In the genomic region with DNA sequence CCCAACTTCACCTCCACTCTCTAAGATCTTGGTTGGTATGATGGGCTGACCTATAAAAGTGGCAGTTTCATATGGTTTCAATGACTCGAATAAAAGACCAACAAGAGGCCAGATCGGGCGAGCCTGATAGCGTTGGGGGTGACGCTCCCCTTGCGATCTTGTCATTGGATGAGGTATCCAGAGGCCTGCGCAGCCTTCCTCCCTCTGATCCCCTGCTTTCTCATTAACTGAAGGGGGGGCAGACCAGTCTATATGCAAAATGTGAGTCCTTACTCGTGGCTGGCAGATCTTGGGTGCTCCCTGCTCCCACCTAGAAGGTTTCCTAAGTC, we compare ENCODE assay signal across 12 cellular contexts. TPM values are rescaled to one million over a fixed set of nuclear protein-coding genes. Genes with fewer than 3 reads are reported as not detected.
A peak's percentile ranks its signal among the peaks of the same experiment; 100 is the strongest.
DNase-seq lines count a peak whose midpoint lies in the region; ATAC-seq, FAIRE-seq and TF ChIP-seq lines count a peak whose summit lies in the region.
"Had no signal": no experiment of that assay in that cellular context is flagged by ENCODE, and none has a peak within 500 bp of the region (broad histone marks: within the 10 kb centered on the region; RNA-seq: fewer than 3 reads in every experiment).

No MANE protein-coding gene starts in this region.

- no peak for DNase-seq in keratinocyte (ENCODE audit: low read depth, low spot score)
- no peak for DNase-seq in gastrocnemius medialis
- DNase-seq in Karpas-422: no peak
- no peak for DNase-seq in tibial artery
- no peak for DNase-seq in NCI-H82 treated with DMSO at 0.1 percent for 48 hours (lab: John Stamatoyannopoulos, UW; ENCODE audit: unreplicated experiment)
- DNase-seq: NCI-H1694 treated with DMSO at 0.1 percent for 48 hours had no signal

- TF ChIP-seq CTCF in keratinocyte (optimal IDR thresholded peaks at IDR 0.05 in 1 of 3, IDR thresholded peaks at IDR 0.05 in 1 of 3, conservative IDR thresholded peaks at IDR 0.05 in 1 of 3; ENCODE audit: extremely low read depth in 1 of 3, insufficient read depth in 2 of 3, low read length in 3 of 3) (no peak), gastrocnemius medialis (IDR thresholded peaks at IDR 0.05 in 4 of 5, conservative IDR thresholded peaks at IDR 0.05 in 1 of 5) (no peak), tibial artery (IDR thresholded peaks at IDR 0.05) (no peak)

- no peaks in the 10 kb centered on the region for H3K79me2 ChIP-seq in keratinocyte (ENCODE audit: control insufficient read depth, insufficient read depth, low read length)
- H3K79me2 ChIP-seq in Karpas-422 (ENCODE audit: low read length): no peaks in the 10 kb centered on the region

- H3K4me2 ChIP-seq in keratinocyte (ENCODE audit: control insufficient read depth, extremely low read depth, insufficient read depth, low read depth, low read length) (peak overlapping the region; percentile 76), Karpas-422 (ENCODE audit: low read depth, low read length, poor library complexity, severe bottlenecking) (no peak overlapping the region)

- H3K27ac ChIP-seq in HUES64 (ENCODE audit: low read depth, low read length) (peak overlapping the region; percentile 66; the same call in 1 of the 2 replicates), keratinocyte (ENCODE audit: control insufficient read depth, insufficient read depth, low read length) (no peak overlapping the region), gastrocnemius medialis (peak overlapping the region; percentile 81 to 95 (median 92)), Karpas-422 (ENCODE audit: low read length) (no peak overlapping the region), tibial artery (no peak overlapping the region)
- H3K27ac ChIP-seq: ascending aorta had no signal

- H3K4me1 ChIP-seq in HUES64 (ENCODE audit: insufficient read depth, low read length) (peaks cover 40% of the 10 kb centered on the region), keratinocyte (ENCODE audit: control insufficient read depth, extremely low read depth, insufficient read depth, low read length) (peaks cover 9% of the 10 kb centered on the region), gastrocnemius medialis (peaks cover 16 to 18% of the 10 kb centered on the region in 2 donors), Karpas-422 (ENCODE audit: low read length) (no peaks in the 10 kb centered on the region), tibial artery (peaks cover 0 to 18% (median 15%) of the 10 kb centered on the region in 4 donors)

- H3K27ac Mint-ChIP-seq in activated T-helper 17 cell treated with anti-CD3 and anti-CD28 coated beads, Interleukin-2, amount 50 U/mL, for 72 hours: no peak overlapping the region

- no peak for TF ChIP-seq POLR2A in gastrocnemius medialis (IDR thresholded peaks at IDR 0.05)

- intact Hi-C loops in gastrocnemius medialis (cut with DNase I; ENCODE audit: low total_unique reads): loop anchor here (5.0 to 10.0 kb wide), 2 partner anchors 40 to 813 kb away; no protein-coding TSS in a partner anchor
- intact Hi-C loops in tibial artery (cut with DNase I; ENCODE audit: low total_unique reads): no loop called here

- no peak for ATAC-seq in activated T-helper 17 cell treated with anti-CD3 and anti-CD28 coated beads, Interleukin-2, amount 50 U/mL, for 72 hours (replicated peaks)
- no peak for ATAC-seq in gastrocnemius medialis
- ATAC-seq in SK-N-SH treated with all-trans-retinoic acid at 6 μM for 48 hours: no peak

- H3K4me3 Mint-ChIP-seq in activated T-helper 17 cell treated with anti-CD3 and anti-CD28 coated beads, Interleukin-2, amount 50 U/mL, for 72 hours: peak overlapping the region; percentile 37

- peaks cover 48% of the 10 kb centered on the region for H3K27me3 ChIP-seq in HUES64 (ENCODE audit: insufficient read depth, low read length)
- H3K27me3 ChIP-seq in keratinocyte (ENCODE audit: control insufficient read depth, extremely low read depth, insufficient read depth, low read length): no peaks in the 10 kb centered on the region
- no peaks in the 10 kb centered on the region for H3K27me3 ChIP-seq in gastrocnemius medialis
- no peaks in the 10 kb centered on the region for H3K27me3 ChIP-seq in Karpas-422 (ENCODE audit: low read length)
- peaks cover 0 to 34% of the 10 kb centered on the region in 2 donors for H3K27me3 ChIP-seq in tibial artery
- H3K27me3 ChIP-seq: ascending aorta, right atrium auricular region had no signal

- peaks cover 40% of the 10 kb centered on the region for H3K27me3 Mint-ChIP-seq in activated T-helper 17 cell treated with anti-CD3 and anti-CD28 coated beads, Interleukin-2, amount 50 U/mL, for 72 hours

- H3K9me3 Mint-ChIP-seq in activated T-helper 17 cell treated with anti-CD3 and anti-CD28 coated beads, Interleukin-2, amount 50 U/mL, for 72 hours: no peaks in the 10 kb centered on the region

- H4K20me1 ChIP-seq in keratinocyte (ENCODE audit: control insufficient read depth, extremely low read depth, insufficient read depth, low read length) (no peaks in the 10 kb centered on the region), Karpas-422 (ENCODE audit: insufficient read depth, low read depth, low read length) (no peaks in the 10 kb centered on the region)

- H3K9ac ChIP-seq in HUES64 (ENCODE audit: low read depth, low read length) (no peak overlapping the region), keratinocyte (ENCODE audit: control insufficient read depth, extremely low read depth, insufficient read depth, low read length) (peak overlapping the region; percentile 31), Karpas-422 (ENCODE audit: low read length) (no peak overlapping the region)

- no peaks in the 10 kb centered on the region for H3K9me1 ChIP-seq in keratinocyte (ENCODE audit: control insufficient read depth, extremely low read depth, insufficient read depth, low read length)

- no peaks in the 10 kb centered on the region for H3K36me3 Mint-ChIP-seq in activated T-helper 17 cell treated with anti-CD3 and anti-CD28 coated beads, Interleukin-2, amount 50 U/mL, for 72 hours (ENCODE audit: low read depth)

- WGBS in HUES64: 30% methylated on average over 8 of the region's 8 CpGs

- H3K9me2 ChIP-seq in Karpas-422 (replicated peaks; ENCODE audit: insufficient read depth, low read length): no peaks in the 10 kb centered on the region

- no peaks in the 10 kb centered on the region for H3K4me1 Mint-ChIP-seq in activated T-helper 17 cell treated with anti-CD3 and anti-CD28 coated beads, Interleukin-2, amount 50 U/mL, for 72 hours

- dilution Hi-C loops in keratinocyte (cut with MboI; ENCODE audit: extremely low pct_ligation_motif_present, low sequenced_read_pairs): no loop called here

- peak overlapping the region; percentile 62 for H3K4me3 ChIP-seq in HUES64 (ENCODE audit: low read length)
- peak overlapping the region in 1 of 3 experiments; percentile 58 for H3K4me3 ChIP-seq in keratinocyte (ENCODE audit: control insufficient read depth in 2 of 3, extremely low read depth in 1 of 3, insufficient read depth in 2 of 3, low read depth in 1 of 3, low read length in 3 of 3)
- H3K4me3 ChIP-seq in gastrocnemius medialis: peak overlapping the region; percentile 69 to 91 (median 80)
- no peak overlapping the region for H3K4me3 ChIP-seq in Karpas-422 (ENCODE audit: low read length)
- H3K4me3 ChIP-seq in tibial artery: no peak overlapping the region

- H3K36me3 ChIP-seq in HUES64 (ENCODE audit: insufficient read depth, low read length): no peaks in the 10 kb centered on the region
- H3K36me3 ChIP-seq in keratinocyte (ENCODE audit: control insufficient read depth in 2 of 2, extremely low read depth in 1 of 2, insufficient read depth in 2 of 2, low read length in 2 of 2): no peaks in the 10 kb centered on the region
- no peaks in the 10 kb centered on the region for H3K36me3 ChIP-seq in gastrocnemius medialis
- no peaks in the 10 kb centered on the region for H3K36me3 ChIP-seq in Karpas-422 (ENCODE audit: insufficient read depth, low read length)
- no peaks in the 10 kb centered on the region for H3K36me3 ChIP-seq in tibial artery
- H3K36me3 ChIP-seq: ascending aorta, right atrium auricular region had no signal

- H3K9me3 ChIP-seq in HUES64 (ENCODE audit: insufficient read depth, low read depth, low read length) (no peaks in the 10 kb centered on the region), keratinocyte (ENCODE audit: control insufficient read depth, low read depth, low read length) (no peaks in the 10 kb centered on the region), gastrocnemius medialis (no peaks in the 10 kb centered on the region), Karpas-422 (ENCODE audit: low read length) (no peaks in the 10 kb centered on the region), tibial artery (no peaks in the 10 kb centered on the region)
- H3K9me3 ChIP-seq: ascending aorta, right atrium auricular region had no signal

- H2AFZ ChIP-seq in keratinocyte (ENCODE audit: control insufficient read depth, low read length) (no peak overlapping the region), Karpas-422 (ENCODE audit: low read length) (no peak overlapping the region)

- no peak for FAIRE-seq in keratinocyte (lab: Jason Lieb, UNC)

- in situ Hi-C loops in gastrocnemius medialis (cut with MboI; ENCODE audit: low sequenced_read_pairs in 4 of 4): no loop called here

TF ChIP-seq in SK-N-SH treated with all-trans-retinoic acid at 6 μM for 48 hours, 23 proteins besides CTCF, POLR2A, EP300 and RAD21 (continues in another document):
- no peak for TF ChIP-seq ZNF70 (CRISPR knock-in tag; IDR thresholded peaks at IDR 0.05)
- no peak for TF ChIP-seq CSDC2 (CRISPR knock-in tag; IDR thresholded peaks at IDR 0.05)
- TF ChIP-seq ARNTL (CRISPR knock-in tag; IDR thresholded peaks at IDR 0.05; ENCODE audit: borderline replicate concordance, low read depth): no peak
- no peak for TF ChIP-seq TCF4 (CRISPR knock-in tag; IDR thresholded peaks at IDR 0.05; ENCODE audit: borderline replicate concordance)
- TF ChIP-seq ZFP3 (CRISPR knock-in tag; IDR thresholded peaks at IDR 0.05): no peak
- no peak for TF ChIP-seq ZC3H10 (CRISPR knock-in tag; IDR thresholded peaks at IDR 0.05)

RNA-seq across cellular contexts. Expression of a gene that starts 0.9 kb away (rescaled TPM):
- 11.6 TPM for polyA plus RNA-seq in HUES64 (2013, experiment 1 of 2)
- 13.9 TPM for polyA plus RNA-seq in HUES64 (2013, experiment 2 of 2)
- not detected for total RNA-seq in activated T-helper 17 cell treated with anti-CD3 and anti-CD28 coated beads, Interleukin-2, amount 50 U/mL, for 72 hours
- 4.4 to 6.5 TPM (median 4.5 TPM) in 3 replicates for polyA plus RNA-seq in keratinocyte
- polyA plus RNA-seq in keratinocyte (2011; ENCODE audit: low read depth): 3.7 TPM
- polyA plus RNA-seq in keratinocyte (2011; cell fraction: cytosol; rRNA removed): 7.9 and 9.7 TPM in 2 replicates
- 8.6 and 10.8 TPM in 2 replicates for polyA plus RNA-seq in keratinocyte (2011; cell fraction: nucleus; rRNA removed)
- polyA plus RNA-seq in keratinocyte (2012; ENCODE audit: low replicate concordance): 5.4 and 6.8 TPM in 2 replicates
- 4.5 to 12.7 TPM (median 9.8 TPM) in 3 replicates for polyA minus RNA-seq in keratinocyte
- 5.6 TPM for polyA minus RNA-seq in keratinocyte (2011; cell fraction: cytosol; rRNA and poly(A)+ RNA removed)
- 7.6 and 12.6 TPM in 2 replicates for polyA minus RNA-seq in keratinocyte (2011; cell fraction: nucleus; rRNA and poly(A)+ RNA removed)
- 100 to 1,000 TPM in 2 of 4 donors, 10 to 100 TPM in 2; 82.1 to 170 (median 124) TPM for total RNA-seq in gastrocnemius medialis
- total RNA-seq in Karpas-422 (2014; rRNA removed; shearing (Covaris generic); ENCODE audit: low replicate concordance): not detected in 2 replicates
- total RNA-seq: T-helper 2 cell treated with Interferon-gamma antibody and Interleukin-4, amounts not matched to agents 100 ng/mL and 5 ng/mL, for 36 hours had no signal

Comparison
In these comparisons a context has a peak if more than half of its experiments do, and no peak if none do; other contexts are left out.
1. H3K27ac ChIP-seq: peak in HUES64 (single experiment) and gastrocnemius medialis (4 of 4); none in keratinocyte (single experiment), Karpas-422 (single experiment) and tibial artery (0 of 2).
2. H3K4me3 ChIP-seq: peak in HUES64 (single experiment) and gastrocnemius medialis (4 of 4); none in Karpas-422 (single experiment) and tibial artery (0 of 2).
3. RNA of a gene that starts 0.9 kb away (total RNA-seq): 82.1 to 170 TPM in gastrocnemius medialis; not detected in activated T-helper 17 cell treated with anti-CD3 and anti-CD28 coated beads, Interleukin-2, amount 50 U/mL, for 72 hours and not detected in Karpas-422; every median in the first group is over 10 times any median in the second.